Comparison of ENCODE assay signal across 9 cellular contexts in genomic region chr9:133403766-133404439, GRCh38. TPM values are rescaled to one million over a fixed set of nuclear protein-coding genes. Genes with fewer than 3 reads are reported as not detected.
DNase-seq lines count a peak whose midpoint lies in the region; ATAC-seq and TF ChIP-seq lines count a peak whose summit lies in the region.
"Had no signal": no experiment of that assay in that cellular context is flagged by ENCODE, and none has a peak within 500 bp of the region (broad histone marks: within the 10 kb centered on the region; RNA-seq: fewer than 3 reads in every experiment).

No MANE protein-coding gene starts in this region.

- H3K27me3 ChIP-seq in NT2/D1 (ENCODE audit: insufficient read depth, insufficient read length) = no peaks in the 10 kb centered on the region

- TF ChIP-seq POLR2A in GM18505 (IDR thresholded peaks at IDR 0.05; ENCODE audit: borderline replicate concordance, extremely low read depth, insufficient read depth, insufficient read length) = no peak

- ATAC-seq in GM18505 (IDR thresholded peaks at IDR 0.05; ENCODE audit: unreplicated experiment) = no peak

- intact Hi-C loops in activated T-helper 2 cell treated with anti-CD3 and anti-CD28 coated beads, Interferon-gamma antibody, Interleukin-2, Interleukin-4, amounts not matched to agents 10 μg/mL and 5 μg/mL and 100 μg/mL, durations not matched to agents 14 hours and 24 hours and 36 hours (cut with micrococcal nuclease) = no loop called here

- H3K4me1 ChIP-seq in NT2/D1 (ENCODE audit: insufficient read depth, insufficient read length) = peaks cover 2% of the 10 kb centered on the region

- peak; percentile 22 for DNase-seq in NT2/D1 (ENCODE audit: low read depth, low spot score)
- DNase-seq in activated T-helper 2 cell treated with anti-CD3 and anti-CD28 coated beads, Interferon-gamma antibody, Interleukin-2, Interleukin-4, amounts not matched to agents 10 μg/mL and 5 μg/mL and 100 μg/mL, durations not matched to agents 14 hours and 24 hours and 36 hours (ENCODE audit: low spot score) = peak; percentile 27
- DNase-seq in iPS-NIHi11 (ENCODE audit: low spot score) = peak; percentile 80
- DNase-seq in stimulated activated CD8-positive, alpha-beta memory T cell treated with anti-CD3 and anti-CD28 coated beads, Interleukin-12 subunit alpha, Interleukin-12 subunit beta, amount 100 ng/mL, for 1 hour (ENCODE audit: low read depth) = peak; percentile 45
- no peak for DNase-seq in SW 1271 (lab: John Stamatoyannopoulos, UW)
- no peak for DNase-seq in NCI-H1436 (lab: John Stamatoyannopoulos, UW)

- no peak overlapping the region for H3K27ac Mint-ChIP-seq in activated T-helper 2 cell treated with anti-CD3 and anti-CD28 coated beads, Interferon-gamma antibody, Interleukin-2, Interleukin-4, amounts not matched to agents 10 μg/mL and 5 μg/mL and 100 μg/mL, durations not matched to agents 14 hours and 24 hours and 36 hours
- H3K27ac Mint-ChIP-seq: activated naive CD4-positive, alpha-beta T cell treated with anti-CD3 and anti-CD28 coated beads, Interleukin-2, amount 50 U/mL, for 24 hours had no signal

- H3K36me3 Mint-ChIP-seq in activated T-helper 2 cell treated with anti-CD3 and anti-CD28 coated beads, Interferon-gamma antibody, Interleukin-2, Interleukin-4, amounts not matched to agents 10 μg/mL and 5 μg/mL and 100 μg/mL, durations not matched to agents 14 hours and 24 hours and 36 hours (ENCODE audit: low read depth) = peaks cover 40% of the 10 kb centered on the region

- peak; percentile 71 for TF ChIP-seq CTCF in GM12873 (IDR thresholded peaks at IDR 0.05; ENCODE audit: insufficient read depth, low read depth, low read length, missing control alignments)

- no peak overlapping the region for H3K4me3 ChIP-seq in NT2/D1 (ENCODE audit: insufficient read length, low read depth)

- H3K4me1 Mint-ChIP-seq in activated T-helper 2 cell treated with anti-CD3 and anti-CD28 coated beads, Interferon-gamma antibody, Interleukin-2, Interleukin-4, amounts not matched to agents 10 μg/mL and 5 μg/mL and 100 μg/mL, durations not matched to agents 14 hours and 24 hours and 36 hours (ENCODE audit: low read depth) = peaks cover 8% of the 10 kb centered on the region

- no peaks in the 10 kb centered on the region for H3K9me3 ChIP-seq in NT2/D1 (ENCODE audit: insufficient read depth, low read length)

- no peak overlapping the region for H3K9ac ChIP-seq in NT2/D1 (ENCODE audit: insufficient read length, low read depth)

- no peak overlapping the region for H3K4me3 Mint-ChIP-seq in activated T-helper 2 cell treated with anti-CD3 and anti-CD28 coated beads, Interferon-gamma antibody, Interleukin-2, Interleukin-4, amounts not matched to agents 10 μg/mL and 5 μg/mL and 100 μg/mL, durations not matched to agents 14 hours and 24 hours and 36 hours (ENCODE audit: low read depth)
- H3K4me3 Mint-ChIP-seq: activated naive CD4-positive, alpha-beta T cell treated with anti-CD3 and anti-CD28 coated beads, Interleukin-2, amount 50 U/mL, for 24 hours had no signal

- H3K36me3 ChIP-seq in NT2/D1 (ENCODE audit: insufficient read depth, insufficient read length, low read length) = peaks cover 84% of the 10 kb centered on the region

- no peaks in the 10 kb centered on the region for H3K9me3 Mint-ChIP-seq in activated T-helper 2 cell treated with anti-CD3 and anti-CD28 coated beads, Interferon-gamma antibody, Interleukin-2, Interleukin-4, amounts not matched to agents 10 μg/mL and 5 μg/mL and 100 μg/mL, durations not matched to agents 14 hours and 24 hours and 36 hours
- H3K9me3 Mint-ChIP-seq: activated naive CD4-positive, alpha-beta T cell treated with anti-CD3 and anti-CD28 coated beads, Interleukin-2, amount 50 U/mL, for 24 hours had no signal

- H3K27me3 Mint-ChIP-seq in activated T-helper 2 cell treated with anti-CD3 and anti-CD28 coated beads, Interferon-gamma antibody, Interleukin-2, Interleukin-4, amounts not matched to agents 10 μg/mL and 5 μg/mL and 100 μg/mL, durations not matched to agents 14 hours and 24 hours and 36 hours (ENCODE audit: low read depth) = no peaks in the 10 kb centered on the region
- H3K27me3 Mint-ChIP-seq: activated naive CD4-positive, alpha-beta T cell treated with anti-CD3 and anti-CD28 coated beads, Interleukin-2, amount 50 U/mL, for 24 hours had no signal

RNA-seq across cellular contexts. Expression of gene REXO4, which starts 13.9 kb away (rescaled TPM):
- 31.7 and 32.8 TPM in 2 replicates for total RNA-seq in activated T-helper 2 cell treated with anti-CD3 and anti-CD28 coated beads, Interferon-gamma antibody, Interleukin-2, Interleukin-4, amounts not matched to agents 10 μg/mL and 5 μg/mL and 100 μg/mL, durations not matched to agents 14 hours and 24 hours and 36 hours

RNA-seq across cellular contexts. Expression of gene ADAMTS13, which starts 18.3 kb away (rescaled TPM):
- 1.5 and 1.6 TPM in 2 replicates for total RNA-seq in activated T-helper 2 cell treated with anti-CD3 and anti-CD28 coated beads, Interferon-gamma antibody, Interleukin-2, Interleukin-4, amounts not matched to agents 10 μg/mL and 5 μg/mL and 100 μg/mL, durations not matched to agents 14 hours and 24 hours and 36 hours

RNA-seq across cellular contexts. Expression of gene STKLD1, which starts 27.7 kb away (rescaled TPM):
- 0.87 and 1.0 TPM in 2 replicates for total RNA-seq in activated T-helper 2 cell treated with anti-CD3 and anti-CD28 coated beads, Interferon-gamma antibody, Interleukin-2, Interleukin-4, amounts not matched to agents 10 μg/mL and 5 μg/mL and 100 μg/mL, durations not matched to agents 14 hours and 24 hours and 36 hours

RNA-seq across cellular contexts. Expression of gene SURF4, which starts 28.0 kb away (rescaled TPM):
- 388 and 393 TPM in 2 replicates for total RNA-seq in activated T-helper 2 cell treated with anti-CD3 and anti-CD28 coated beads, Interferon-gamma antibody, Interleukin-2, Interleukin-4, amounts not matched to agents 10 μg/mL and 5 μg/mL and 100 μg/mL, durations not matched to agents 14 hours and 24 hours and 36 hours

RNA-seq across cellular contexts. Expression of gene SURF2, which starts 47.6 kb away (rescaled TPM):
- 16.9 and 22.1 TPM in 2 replicates for total RNA-seq in activated T-helper 2 cell treated with anti-CD3 and anti-CD28 coated beads, Interferon-gamma antibody, Interleukin-2, Interleukin-4, amounts not matched to agents 10 μg/mL and 5 μg/mL and 100 μg/mL, durations not matched to agents 14 hours and 24 hours and 36 hours

Comparison
In these comparisons a context has a peak if more than half of its experiments do, and no peak if none do; other contexts are left out.
1. DNase-seq: peak in NT2/D1 (single experiment), activated T-helper 2 cell treated with anti-CD3 and anti-CD28 coated beads, Interferon-gamma antibody, Interleukin-2, Interleukin-4, amounts not matched to agents 10 μg/mL and 5 μg/mL and 100 μg/mL, durations not matched to agents 14 hours and 24 hours and 36 hours (single experiment), iPS-NIHi11 (single experiment) and stimulated activated CD8-positive, alpha-beta memory T cell treated with anti-CD3 and anti-CD28 coated beads, Interleukin-12 subunit alpha, Interleukin-12 subunit beta, amount 100 ng/mL, for 1 hour (single experiment); none in SW 1271 (0 of 2) and NCI-H1436 (single experiment).